23 cellular contexts compared by ENCODE assay signal in genomic region chr10:32269343-32270100, GRCh38.
A peak's percentile ranks its signal among the peaks of the same experiment; 100 is the strongest.
DNase-seq lines count a peak whose midpoint lies in the region; ATAC-seq and TF ChIP-seq lines count a peak whose summit lies in the region.
"Had no signal": no experiment of that assay in that cellular context is flagged by ENCODE, and none has a peak within 500 bp of the region (broad histone marks: within the 10 kb centered on the region; RNA-seq: fewer than 3 reads in every experiment).

No MANE protein-coding gene starts in this region.

- H4K20me1 ChIP-seq in MM.1S (ENCODE audit: insufficient read depth, low read length), result no peaks in the 10 kb centered on the region

- H3K9me3 ChIP-seq in left ventricle myocardium inferior (replicated peaks), result no peaks in the 10 kb centered on the region
- H3K9me3 ChIP-seq in MM.1S (replicated peaks; ENCODE audit: insufficient read depth, low read length), result no peaks in the 10 kb centered on the region
- H3K9me3 ChIP-seq: heart left ventricle, prostate gland had no signal

- H3K9me2 ChIP-seq in MM.1S (replicated peaks; ENCODE audit: insufficient read depth, low read length), result no peaks in the 10 kb centered on the region

- H3K27ac ChIP-seq in left ventricle myocardium inferior (replicated peaks), result peak overlapping the region; percentile 10
- H3K27ac ChIP-seq in MM.1S (ENCODE audit: low read length), result no peak overlapping the region
- H3K27ac ChIP-seq: heart left ventricle, prostate gland, VCaP had no signal

- H3K9me3 Mint-ChIP-seq in endothelial cell (ENCODE audit: unreplicated experiment), result no peaks in the 10 kb centered on the region
- no peaks in the 10 kb centered on the region for H3K9me3 Mint-ChIP-seq in stimulated activated effector memory CD8-positive, alpha-beta T cell treated with anti-CD3 and anti-CD28 coated beads, Interleukin-12 subunit alpha, Interleukin-12 subunit beta, amount 100 ng/mL, for 72 hours
- H3K9me3 Mint-ChIP-seq: activated T-cell treated with anti-CD3 and anti-CD28 coated beads, Interleukin-2, amount 50 U/mL, for 4 hours; IgD-negative memory B cell had no signal

- peak overlapping the region; percentile 27 for H3K27ac Mint-ChIP-seq in endothelial cell (ENCODE audit: unreplicated experiment)
- peak overlapping the region; percentile 56 for H3K27ac Mint-ChIP-seq in stimulated activated effector memory CD8-positive, alpha-beta T cell treated with anti-CD3 and anti-CD28 coated beads, Interleukin-12 subunit alpha, Interleukin-12 subunit beta, amount 100 ng/mL, for 72 hours

- DNase-seq in left ventricle myocardium inferior, result no peak
- DNase-seq in left cardiac atrium, result no peak
- DNase-seq in endothelial cell (ENCODE audit: low spot score), result no peak
- DNase-seq in stimulated activated effector memory CD8-positive, alpha-beta T cell treated with anti-CD3 and anti-CD28 coated beads, Interleukin-12 subunit alpha, Interleukin-12 subunit beta, amount 100 ng/mL, for 72 hours (ENCODE audit: low spot score in 2 of 2), result peak in 1 of 2 donors; percentile 7
- no peak for DNase-seq in MM.1S
- DNase-seq: activated CD4-positive, alpha-beta T cell treated with anti-CD3 and anti-CD28 coated beads, Interleukin-2, amount 50 U/mL, for 4 hours; activated T-cell treated with anti-CD3 and anti-CD28 coated beads, Interleukin-2, amount 50 U/mL, for 4 hours; DMS79 treated with DMSO at 0.1 percent for 48 hours; heart left ventricle; NCI-H1417; NCI-H2081 treated with DMSO at 0.1 percent for 48 hours; NCI-H446; PC-3; SIG-M5; stimulated activated CD4-positive, alpha-beta T cell treated with anti-CD3 and anti-CD28 coated beads, Interleukin-2, amount 100 ng/mL, for 24 hours; stimulated activated naive CD4-positive, alpha-beta T cell; T-helper 1 cell had no signal

- intact Hi-C loops in left ventricle myocardium inferior (cut with micrococcal nuclease) (no loop called here), left cardiac atrium (cut with DNase I) (no loop called here)

- H3K4me3 ChIP-seq in left ventricle myocardium inferior (no peak overlapping the region), MM.1S (ENCODE audit: low read length) (no peak overlapping the region)
- H3K4me3 ChIP-seq: heart left ventricle, prostate gland had no signal

- peaks cover 4% of the 10 kb centered on the region for H3K79me2 ChIP-seq in MM.1S (ENCODE audit: low read length)

- no peak overlapping the region for H2AFZ ChIP-seq in MM.1S (ENCODE audit: low read length)

- no peaks in the 10 kb centered on the region for H3K27me3 ChIP-seq in left ventricle myocardium inferior (ENCODE audit: low read depth)
- no peaks in the 10 kb centered on the region for H3K27me3 ChIP-seq in MM.1S (replicated peaks; ENCODE audit: insufficient read depth, low read length)
- H3K27me3 ChIP-seq: heart left ventricle had no signal

- peaks cover 21% of the 10 kb centered on the region for H3K36me3 Mint-ChIP-seq in endothelial cell (ENCODE audit: low read depth, unreplicated experiment)
- H3K36me3 Mint-ChIP-seq in stimulated activated effector memory CD8-positive, alpha-beta T cell treated with anti-CD3 and anti-CD28 coated beads, Interleukin-12 subunit alpha, Interleukin-12 subunit beta, amount 100 ng/mL, for 72 hours, result peaks cover 80% of the 10 kb centered on the region

- H3K36me3 ChIP-seq in left ventricle myocardium inferior (peaks cover 69% of the 10 kb centered on the region), MM.1S (replicated peaks; ENCODE audit: insufficient read depth, low read length) (peaks cover 14% of the 10 kb centered on the region)

- TF ChIP-seq CTCF in left ventricle myocardium inferior (IDR thresholded peaks at IDR 0.05; ENCODE audit: borderline replicate concordance) (no peak), endothelial cell (IDR thresholded peaks at IDR 0.05; ENCODE audit: unreplicated experiment) (no peak), MM.1S (IDR thresholded peaks at IDR 0.05; ENCODE audit: low read length) (no peak)

- ATAC-seq in left cardiac atrium (no peak), SK-N-SH treated with all-trans-retinoic acid at 6 μM for 48 hours (peak; percentile 44), HG03457 (IDR thresholded peaks at IDR 0.05; ENCODE audit: unreplicated experiment) (no peak)
- ATAC-seq in stimulated activated effector memory CD8-positive, alpha-beta T cell treated with anti-CD3 and anti-CD28 coated beads, Interleukin-12 subunit alpha, Interleukin-12 subunit beta, amount 100 ng/mL, for 72 hours, result no peak
- ATAC-seq: activated T-cell treated with anti-CD3 and anti-CD28 coated beads, Interleukin-2, amount 50 U/mL, for 4 hours; HCT116; PC-3 had no signal

- peaks cover 2% of the 10 kb centered on the region for H3K4me1 Mint-ChIP-seq in endothelial cell (ENCODE audit: unreplicated experiment)
- H3K4me1 Mint-ChIP-seq in stimulated activated effector memory CD8-positive, alpha-beta T cell treated with anti-CD3 and anti-CD28 coated beads, Interleukin-12 subunit alpha, Interleukin-12 subunit beta, amount 100 ng/mL, for 72 hours, result peaks cover 6% of the 10 kb centered on the region

- no peak overlapping the region for H3K4me2 ChIP-seq in MM.1S (ENCODE audit: low read depth, low read length)

- peaks cover 25% of the 10 kb centered on the region for H3K4me1 ChIP-seq in left ventricle myocardium inferior
- H3K4me1 ChIP-seq in MM.1S (ENCODE audit: low read length), result no peaks in the 10 kb centered on the region
- H3K4me1 ChIP-seq: prostate gland had no signal

- 0 out of 2 replicates have a peak, but pooled peaks cover 3% of the 10 kb centered on the region for H3F3A ChIP-seq in MM.1S (ENCODE audit: insufficient read depth, low read length)

- H3K27me3 Mint-ChIP-seq in endothelial cell (ENCODE audit: unreplicated experiment), result no peaks in the 10 kb centered on the region
- H3K27me3 Mint-ChIP-seq: IgD-negative memory B cell had no signal

- H3K4me3 Mint-ChIP-seq in endothelial cell (ENCODE audit: unreplicated experiment), result peak overlapping the region; percentile 45
- no peak overlapping the region for H3K4me3 Mint-ChIP-seq in stimulated activated effector memory CD8-positive, alpha-beta T cell treated with anti-CD3 and anti-CD28 coated beads, Interleukin-12 subunit alpha, Interleukin-12 subunit beta, amount 100 ng/mL, for 72 hours
- H3K4me3 Mint-ChIP-seq: activated T-cell treated with anti-CD3 and anti-CD28 coated beads, Interleukin-2, amount 50 U/mL, for 4 hours; IgD-negative memory B cell had no signal

- no peak overlapping the region for H3K9ac ChIP-seq in MM.1S (ENCODE audit: low read length)

TF ChIP-seq in SK-N-SH treated with all-trans-retinoic acid at 6 μM for 48 hours, 23 proteins besides CTCF, POLR2A, EP300 and RAD21:
- TF ChIP-seq, protein P1, sequence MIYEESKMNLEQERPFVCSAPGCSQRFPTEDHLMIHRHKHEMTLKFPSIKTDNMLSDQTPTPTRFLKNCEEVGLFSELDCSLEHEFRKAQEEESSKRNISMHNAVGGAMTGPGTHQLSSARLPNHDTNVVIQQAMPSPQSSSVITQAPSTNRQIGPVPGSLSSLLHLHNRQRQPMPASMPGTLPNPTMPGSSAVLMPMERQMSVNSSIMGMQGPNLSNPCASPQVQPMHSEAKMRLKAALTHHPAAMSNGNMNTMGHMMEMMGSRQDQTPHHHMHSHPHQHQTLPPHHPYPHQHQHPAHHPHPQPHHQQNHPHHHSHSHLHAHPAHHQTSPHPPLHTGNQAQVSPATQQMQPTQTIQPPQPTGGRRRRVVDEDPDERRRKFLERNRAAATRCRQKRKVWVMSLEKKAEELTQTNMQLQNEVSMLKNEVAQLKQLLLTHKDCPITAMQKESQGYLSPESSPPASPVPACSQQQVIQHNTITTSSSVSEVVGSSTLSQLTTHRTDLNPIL (CRISPR knock-in tag; IDR thresholded peaks at IDR 0.05; ENCODE audit: low read depth), result no peak
